30 cellular contexts compared by ENCODE assay signal in the genomic region with DNA sequence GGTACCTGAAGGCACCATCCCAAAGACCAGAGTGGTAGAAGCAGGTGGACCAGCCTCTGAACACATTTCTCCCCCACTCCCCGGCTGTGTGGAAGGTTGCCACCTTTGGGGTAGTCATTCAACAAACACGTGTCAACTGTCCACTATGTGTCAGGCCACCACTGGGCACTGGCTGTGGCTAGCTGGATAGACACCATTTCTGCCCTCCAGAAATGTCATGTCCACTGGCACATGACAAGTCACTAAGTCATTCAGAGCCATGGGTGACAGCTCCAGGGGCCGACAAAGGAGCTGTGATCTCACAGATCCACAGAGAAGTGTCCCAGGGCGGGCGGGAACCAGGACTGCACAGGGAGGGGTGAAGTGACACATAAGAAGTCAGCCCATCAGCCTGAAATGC.
"Had no signal": no experiment of that assay in that cellular context is flagged by ENCODE, and none has a peak within 500 bp of the region (broad histone marks: within the 10 kb centered on the region; RNA-seq: fewer than 3 reads in every experiment).

No MANE protein-coding gene starts in this region.

- H3K4me1 Mint-ChIP-seq: endodermal cell; stimulated activated naive CD8-positive, alpha-beta T cell treated with anti-CD3 and anti-CD28 coated beads, Interleukin-15, amount 100 ng/mL, for 72 hours had no signal

- H3K4me1 ChIP-seq: neural progenitor cell had no signal

- H3K27me3 ChIP-seq: gastrocnemius medialis, heart left ventricle, hepatocyte, left lung, neural progenitor cell, right atrium auricular region, suprapubic skin, thyroid gland had no signal

- H3K4me3 ChIP-seq: gastrocnemius medialis, heart left ventricle, hepatocyte, left lung, neural progenitor cell, right atrium auricular region, smooth muscle cell, suprapubic skin, thyroid gland had no signal

- H3K9me3 ChIP-seq: gastrocnemius medialis, heart left ventricle, left lung, right atrium auricular region, suprapubic skin, thyroid gland had no signal

- H3K36me3 Mint-ChIP-seq: naive thymus-derived CD4-positive, alpha-beta T cell; neural progenitor cell had no signal

- H3K27me3 Mint-ChIP-seq: dendritic cell treated with granulocyte-macrophage colony-stimulating factor and Interleukin-4, amounts not matched to agents 40 ng/mL and 50 ng/mL, for 4 days; progenitor cell of endocrine pancreas; type B pancreatic cell had no signal

- DNase-seq: cerebellar nuclear complex; effector CD8-positive, alpha-beta T cell; endodermal cell; gastrocnemius medialis; heart left ventricle; left cardiac atrium; left lung; mesendoderm; midbrain; naive thymus-derived CD4-positive, alpha-beta T cell; stimulated activated CD4-positive, alpha-beta T cell treated with anti-CD3 and anti-CD28 coated beads, Interleukin-12 subunit alpha, Interleukin-12 subunit beta, amount 100 ng/mL, for 4 hours; stimulated activated CD4-positive, alpha-beta T cell treated with anti-CD3 and anti-CD28 coated beads, Interleukin-1b, Interleukin-23, amount 100 ng/mL, for 48 hours; stimulated activated CD4-positive, alpha-beta T cell treated with anti-CD3 and anti-CD28 coated beads, Interleukin-4, amount 100 ng/mL, for 1 hour; stimulated activated CD8-positive, alpha-beta memory T cell treated with anti-CD3 and anti-CD28 coated beads, Interleukin-4, amount 100 ng/mL, for 48 hours; stimulated activated naive CD4-positive, alpha-beta T cell; stimulated activated naive CD8-positive, alpha-beta T cell treated with anti-CD3 and anti-CD28 coated beads, Interleukin-15, amount 100 ng/mL, for 72 hours; thyroid gland had no signal

- H3K27ac Mint-ChIP-seq: dendritic cell treated with granulocyte-macrophage colony-stimulating factor and Interleukin-4, amounts not matched to agents 40 ng/mL and 50 ng/mL, for 4 days; endodermal cell; naive thymus-derived CD4-positive, alpha-beta T cell; nephron; neural progenitor cell; progenitor cell of endocrine pancreas; stimulated activated naive CD8-positive, alpha-beta T cell treated with anti-CD3 and anti-CD28 coated beads, Interleukin-15, amount 100 ng/mL, for 72 hours; type B pancreatic cell had no signal

- H3K4me3 Mint-ChIP-seq: dendritic cell treated with granulocyte-macrophage colony-stimulating factor and Interleukin-4, amounts not matched to agents 40 ng/mL and 50 ng/mL, for 4 days; endodermal cell; naive thymus-derived CD4-positive, alpha-beta T cell; nephron; neural progenitor cell; stimulated activated naive CD8-positive, alpha-beta T cell treated with anti-CD3 and anti-CD28 coated beads, Interleukin-15, amount 100 ng/mL, for 72 hours; type B pancreatic cell had no signal

- H3K27ac ChIP-seq: hepatocyte, left lung, neural progenitor cell, parathyroid adenoma, thyroid gland had no signal

- H3K9me3 Mint-ChIP-seq: dendritic cell treated with granulocyte-macrophage colony-stimulating factor and Interleukin-4, amounts not matched to agents 40 ng/mL and 50 ng/mL, for 4 days; endodermal cell; nephron; neural progenitor cell; stimulated activated naive CD8-positive, alpha-beta T cell treated with anti-CD3 and anti-CD28 coated beads, Interleukin-15, amount 100 ng/mL, for 72 hours; type B pancreatic cell had no signal

- FAIRE-seq: colon, urothelium cell line had no signal

- H3K36me3 ChIP-seq: gastrocnemius medialis, heart left ventricle, left lung, neural progenitor cell, right atrium auricular region, thyroid gland had no signal

- ATAC-seq: gastrocnemius medialis; heart left ventricle; left cardiac atrium; left lung; naive thymus-derived CD4-positive, alpha-beta T cell; sciatic nerve had no signal
